Comparison of ENCODE assay signal across 16 cellular contexts in genomic region chr7:13017881-13018280, GRCh38.
A peak's percentile ranks its signal among the peaks of the same experiment; 100 is the strongest.
DNase-seq lines count a peak whose midpoint lies in the region; ATAC-seq, FAIRE-seq and TF ChIP-seq lines count a peak whose summit lies in the region.
"Had no signal": no experiment of that assay in that cellular context is flagged by ENCODE, and none has a peak within 500 bp of the region (broad histone marks: within the 10 kb centered on the region; RNA-seq: fewer than 3 reads in every experiment).

No MANE protein-coding gene starts in this region.

- no peak for FAIRE-seq in endothelial cell of umbilical vein (lab: Jason Lieb, UNC)

- no peaks in the 10 kb centered on the region for H3K9me2 ChIP-seq in PC-9 (ENCODE audit: insufficient read depth)
- H3K9me2 ChIP-seq: SK-N-SH had no signal

- ATAC-seq in activated CD4-positive, CD25-positive, alpha-beta regulatory T cell treated with anti-CD3 and anti-CD28 coated beads, Interleukin-2, amount 50 U/mL, for 24 hours, result no peak
- ATAC-seq: activated CD8-positive, alpha-beta memory T cell treated with anti-CD3 and anti-CD28 coated beads, Interleukin-2, amount 10 ng/mL, durations not matched to agents 7 days and 5 days; left ventricle myocardium superior had no signal

- CTCF ChIA-PET in Calu3 (lab: Charles Lee), result interaction anchor here (0.6 to 2.0 kb wide), 3 partner anchors 100 to 331 kb away, joined by 3 to 10 read pairs (median 5); partner anchors contain the start of gene ARL4A
- CTCF ChIA-PET in PC-9 (lab: Charles Lee), result no interaction called here
- CTCF ChIA-PET in endothelial cell of umbilical vein (lab: Charles Lee), result interaction anchor here (1.3 to 2.1 kb wide), 3 partner anchors 12 to 331 kb away, joined by 3 to 9 read pairs (median 4); partner anchors contain the start of gene ARL4A

- intact Hi-C loops in Calu3 (cut with micrococcal nuclease; ENCODE audit: unreplicated experiment) (loop anchor here (5.0 kb wide), 1 partner anchor 331 kb away; the partner anchor contains the start of gene ARL4A), PC-9 (cut with micrococcal nuclease; ENCODE audit: unreplicated experiment) (loop anchor here (2.0 to 10.0 kb wide), 3 partner anchors 213 to 493 kb away; partner anchors contain the start of gene ARL4A), endothelial cell of umbilical vein (cut with micrococcal nuclease) (no loop called here)

- H3K4me3 ChIP-seq in PC-9, result peak overlapping the region; percentile 19; the same call in 1 of the 2 replicates
- H3K4me3 ChIP-seq in endothelial cell of umbilical vein (replicated peaks in 1 of 3; ENCODE audit: insufficient read depth in 1 of 3, low read depth in 1 of 3, low read length in 3 of 3), result no peak overlapping the region
- peak overlapping the region; percentile 35 for H3K4me3 ChIP-seq in neural progenitor cell
- H3K4me3 ChIP-seq in effector memory CD4-positive, alpha-beta T cell (ENCODE audit: insufficient read depth, low read depth, low read length, poor library complexity, severe bottlenecking), result no peak overlapping the region
- H3K4me3 ChIP-seq in Peyer's patch, result no peak overlapping the region
- H3K4me3 ChIP-seq: pancreas had no signal

- H3K27me3 ChIP-seq in PC-9 (ENCODE audit: insufficient read depth, low read depth) (no peaks in the 10 kb centered on the region), endothelial cell of umbilical vein (ENCODE audit: control insufficient read depth in 2 of 2, insufficient read depth in 2 of 2, low read length in 2 of 2) (no peaks in the 10 kb centered on the region), neural progenitor cell (no peaks in the 10 kb centered on the region), Peyer's patch (no peaks in the 10 kb centered on the region)
- no peaks in the 10 kb centered on the region for H3K27me3 ChIP-seq in effector memory CD4-positive, alpha-beta T cell (replicated peaks; ENCODE audit: control insufficient read depth, insufficient read depth, low read length, poor library complexity, severe bottlenecking)
- H3K27me3 ChIP-seq: pancreas had no signal

- no peaks in the 10 kb centered on the region for H3K79me2 ChIP-seq in PC-9 (ENCODE audit: low read depth)
- no peaks in the 10 kb centered on the region for H3K79me2 ChIP-seq in endothelial cell of umbilical vein (ENCODE audit: control insufficient read depth, insufficient read depth, low read length)
- H3K79me2 ChIP-seq in neural progenitor cell (ENCODE audit: low read depth), result no peaks in the 10 kb centered on the region

- dilution Hi-C loops in endothelial cell of umbilical vein (cut with MboI; ENCODE audit: extremely low pct_ligation_motif_present, low sequenced_read_pairs), result no loop called here

- no peak for TF ChIP-seq CTCF in Calu3 (IDR thresholded peaks at IDR 0.05; ENCODE audit: unreplicated experiment)
- no peak for TF ChIP-seq CTCF in PC-9 (conservative IDR thresholded peaks at IDR 0.05)
- TF ChIP-seq CTCF in endothelial cell of umbilical vein (IDR thresholded peaks at IDR 0.05; ENCODE audit: extremely low read depth in 1 of 2, insufficient read depth in 1 of 2, low read depth in 1 of 2, low read length in 2 of 2), result no peak
- no peak for TF ChIP-seq CTCF in neural progenitor cell (IDR thresholded peaks at IDR 0.05)
- TF ChIP-seq CTCF in Peyer's patch (IDR thresholded peaks at IDR 0.05), result no peak

- H3K27ac ChIP-seq in PC-9 (peak overlapping the region; percentile 19), endothelial cell of umbilical vein (ENCODE audit: insufficient read depth, low read depth, low read length) (no peak overlapping the region), neural progenitor cell (peak overlapping the region; percentile 98), Peyer's patch (no peak overlapping the region)
- no peak overlapping the region for H3K27ac ChIP-seq in effector memory CD4-positive, alpha-beta T cell (ENCODE audit: insufficient read depth, low read length, poor library complexity, severe bottlenecking)
- H3K27ac ChIP-seq: pancreas, VCaP had no signal

- peak overlapping the region; percentile 64 for H2AFZ ChIP-seq in PC-9
- H2AFZ ChIP-seq in endothelial cell of umbilical vein (ENCODE audit: low read depth, low read length), result peak overlapping the region; percentile 57
- H2AFZ ChIP-seq in neural progenitor cell (replicated peaks), result no peak overlapping the region

- H3K36me3 ChIP-seq in PC-9 (ENCODE audit: low read depth) (no peaks in the 10 kb centered on the region), endothelial cell of umbilical vein (ENCODE audit: control insufficient read depth in 2 of 2, extremely low read depth in 1 of 2, insufficient read depth in 2 of 2, low read length in 2 of 2) (no peaks in the 10 kb centered on the region), neural progenitor cell (no peaks in the 10 kb centered on the region), Peyer's patch (no peaks in the 10 kb centered on the region)
- no peaks in the 10 kb centered on the region for H3K36me3 ChIP-seq in effector memory CD4-positive, alpha-beta T cell (ENCODE audit: control insufficient read depth, insufficient read depth, low read length)
- H3K36me3 ChIP-seq: pancreas had no signal

- peaks cover 26% of the 10 kb centered on the region for H3K4me1 Mint-ChIP-seq in Calu3 (ENCODE audit: low read depth, unreplicated experiment)
- H3K4me1 Mint-ChIP-seq in neural progenitor cell, result peaks cover 67% of the 10 kb centered on the region
- H3K4me1 Mint-ChIP-seq: activated CD8-positive, alpha-beta memory T cell treated with anti-CD3 and anti-CD28 coated beads, Interleukin-2, amount 10 ng/mL, durations not matched to agents 7 days and 5 days had no signal

- H3K27ac Mint-ChIP-seq in Calu3 (ENCODE audit: unreplicated experiment) (peak overlapping the region; percentile 33), neural progenitor cell (peak overlapping the region; percentile 100)
- H3K27ac Mint-ChIP-seq: activated CD8-positive, alpha-beta memory T cell treated with anti-CD3 and anti-CD28 coated beads, Interleukin-2, amount 10 ng/mL, durations not matched to agents 7 days and 5 days; activated naive CD8-positive, alpha-beta T cell; dendritic cell treated with granulocyte-macrophage colony-stimulating factor and Interleukin-4, amounts not matched to agents 40 ng/mL and 50 ng/mL, for 4 days had no signal

- H3K9me1 ChIP-seq in endothelial cell of umbilical vein (replicated peaks; ENCODE audit: control insufficient read depth, extremely low read depth, insufficient read depth, low read length), result no peaks in the 10 kb centered on the region

- H3K4me1 ChIP-seq in PC-9 (replicated peaks; ENCODE audit: insufficient read depth) (peaks cover 16% of the 10 kb centered on the region), endothelial cell of umbilical vein (ENCODE audit: control insufficient read depth, extremely low read depth, insufficient read depth, low read length) (peaks cover 9% of the 10 kb centered on the region), neural progenitor cell (peaks cover 63% of the 10 kb centered on the region), Peyer's patch (peaks cover 0 to 8% (median 0%) of the 10 kb centered on the region in 4 donors)
- H3K4me1 ChIP-seq in effector memory CD4-positive, alpha-beta T cell (ENCODE audit: control insufficient read depth, insufficient read depth, low read length, poor library complexity, severe bottlenecking), result no peaks in the 10 kb centered on the region
- H3K4me1 ChIP-seq: pancreas had no signal

- H3K9ac ChIP-seq in endothelial cell of umbilical vein (replicated peaks; ENCODE audit: extremely low read depth, insufficient read depth, low read length) (no peak overlapping the region), neural progenitor cell (no peak overlapping the region)
- H3K9ac ChIP-seq: SK-N-SH had no signal

- H3K36me3 Mint-ChIP-seq in Calu3 (ENCODE audit: insufficient read depth, unreplicated experiment) (no peaks in the 10 kb centered on the region), neural progenitor cell (peaks cover 16% of the 10 kb centered on the region)
- H3K36me3 Mint-ChIP-seq: activated CD8-positive, alpha-beta memory T cell treated with anti-CD3 and anti-CD28 coated beads, Interleukin-2, amount 10 ng/mL, durations not matched to agents 7 days and 5 days; activated naive CD8-positive, alpha-beta T cell had no signal

- peak overlapping the region; percentile 66 for H3K4me2 ChIP-seq in PC-9
- H3K4me2 ChIP-seq in endothelial cell of umbilical vein (ENCODE audit: insufficient read depth, low read length), result no peak overlapping the region
- peak overlapping the region; percentile 79 for H3K4me2 ChIP-seq in neural progenitor cell

- H3K4me3 Mint-ChIP-seq in Calu3 (ENCODE audit: low read depth, unreplicated experiment) (peak overlapping the region; percentile 35), neural progenitor cell (peak overlapping the region; percentile 77)
- H3K4me3 Mint-ChIP-seq: activated CD8-positive, alpha-beta memory T cell treated with anti-CD3 and anti-CD28 coated beads, Interleukin-2, amount 10 ng/mL, durations not matched to agents 7 days and 5 days; activated naive CD8-positive, alpha-beta T cell; dendritic cell treated with granulocyte-macrophage colony-stimulating factor and Interleukin-4, amounts not matched to agents 40 ng/mL and 50 ng/mL, for 4 days had no signal

- H3K9me3 Mint-ChIP-seq in Calu3 (ENCODE audit: low read depth, unreplicated experiment), result no peaks in the 10 kb centered on the region
- H3K9me3 Mint-ChIP-seq in neural progenitor cell, result peaks cover 7% of the 10 kb centered on the region
- H3K9me3 Mint-ChIP-seq: dendritic cell treated with granulocyte-macrophage colony-stimulating factor and Interleukin-4, amounts not matched to agents 40 ng/mL and 50 ng/mL, for 4 days had no signal

- no peak for DNase-seq in Calu3
- DNase-seq in PC-9, result peak in 1 of 2 experiments; percentile 69
- peak; percentile 31 for DNase-seq in endothelial cell of umbilical vein (ENCODE audit: low read depth, low spot score)
- peak; percentile 43 for DNase-seq in neural progenitor cell (ENCODE audit: low spot score)
- DNase-seq in NOMO-1 (lab: John Stamatoyannopoulos, UW; ENCODE audit: unreplicated experiment in 2 of 2), result no peak
- no peak for DNase-seq in effector memory CD4-positive, alpha-beta T cell
- DNase-seq in Peyer's patch, result no peak
- DNase-seq: activated CD8-positive, alpha-beta memory T cell treated with anti-CD3 and anti-CD28 coated beads, Interleukin-2, amount 10 ng/mL, durations not matched to agents 7 days and 5 days; left ventricle myocardium superior; pancreas; SK-N-SH; stimulated activated CD4-positive, alpha-beta T cell treated with anti-CD3 and anti-CD28 coated beads, Interleukin-2, amount 100 ng/mL, for 24 hours had no signal

- TF ChIP-seq POLR2A in endothelial cell of umbilical vein (IDR thresholded peaks at IDR 0.05; ENCODE audit: low read depth, low read length), result no peak
- no peak for TF ChIP-seq POLR2A in Peyer's patch (IDR thresholded peaks at IDR 0.05)

- H3F3A ChIP-seq in PC-9 (ENCODE audit: insufficient read depth, low read depth) (peaks cover 10% of the 10 kb centered on the region), neural progenitor cell (ENCODE audit: low read depth) (peaks cover 27% of the 10 kb centered on the region)

- BruUV-seq in Calu3 (replicated peaks; lab: Mats Ljungman, UMichigan), result no TSS peak
- no TSS peak for BruUV-seq in PC-9 (replicated peaks; lab: Mats Ljungman, UMichigan)
- no TSS peak for BruUV-seq in endothelial cell of umbilical vein (replicated peaks; lab: Mats Ljungman, UMichigan)

- H3K9me3 ChIP-seq in PC-9 (ENCODE audit: insufficient read depth, low read depth), result no peaks in the 10 kb centered on the region
- no peaks in the 10 kb centered on the region for H3K9me3 ChIP-seq in endothelial cell of umbilical vein (replicated peaks; ENCODE audit: control insufficient read depth, insufficient read depth, low read length)
- H3K9me3 ChIP-seq in neural progenitor cell (ENCODE audit: low read depth), result no peaks in the 10 kb centered on the region
- no peaks in the 10 kb centered on the region for H3K9me3 ChIP-seq in effector memory CD4-positive, alpha-beta T cell (ENCODE audit: control insufficient read depth, low read length)
- no peaks in the 10 kb centered on the region for H3K9me3 ChIP-seq in Peyer's patch
- H3K9me3 ChIP-seq: pancreas, SK-N-SH had no signal

- H3K27me3 Mint-ChIP-seq in Calu3 (ENCODE audit: unreplicated experiment) (no peaks in the 10 kb centered on the region), neural progenitor cell (ENCODE audit: insufficient read depth, low read depth) (no peaks in the 10 kb centered on the region)
- H3K27me3 Mint-ChIP-seq: activated CD8-positive, alpha-beta memory T cell treated with anti-CD3 and anti-CD28 coated beads, Interleukin-2, amount 10 ng/mL, durations not matched to agents 7 days and 5 days; dendritic cell treated with granulocyte-macrophage colony-stimulating factor and Interleukin-4, amounts not matched to agents 40 ng/mL and 50 ng/mL, for 4 days had no signal

- H4K20me1 ChIP-seq in PC-9 (ENCODE audit: insufficient read depth) (no peaks in the 10 kb centered on the region), endothelial cell of umbilical vein (replicated peaks; ENCODE audit: control insufficient read depth, extremely low read depth, insufficient read depth, low read length) (no peaks in the 10 kb centered on the region), neural progenitor cell (ENCODE audit: low read depth) (no peaks in the 10 kb centered on the region)

- POLR2A ChIA-PET in PC-9 (lab: Charles Lee; ENCODE audit: unreplicated experiment) (interaction anchor here (0.6 kb wide), 2 partner anchors 1143 to 1166 kb away, joined by 3 to 7 read pairs; no protein-coding TSS in a partner anchor), endothelial cell of umbilical vein (lab: Charles Lee) (no interaction called here)

Comparison
In these comparisons a context has a peak if more than half of its experiments do, and no peak if none do; other contexts are left out.
1. DNase-seq: peak in endothelial cell of umbilical vein (single experiment) and neural progenitor cell (single experiment); none in Calu3 (single experiment), NOMO-1 (0 of 2), effector memory CD4-positive, alpha-beta T cell (0 of 3) and Peyer's patch (0 of 3).
2. H3K27ac ChIP-seq: peak in PC-9 (single experiment) and neural progenitor cell (single experiment); none in endothelial cell of umbilical vein (single experiment), effector memory CD4-positive, alpha-beta T cell (single experiment) and Peyer's patch (0 of 4).
3. H3K4me3 ChIP-seq: peak in PC-9 (single experiment) and neural progenitor cell (single experiment); none in endothelial cell of umbilical vein (0 of 3), effector memory CD4-positive, alpha-beta T cell (single experiment) and Peyer's patch (0 of 4).